9 cellular contexts compared by ENCODE assay signal in genomic region chr9:73219985-73220626, GRCh38.
A peak's percentile ranks its signal among the peaks of the same experiment; 100 is the strongest.
DNase-seq lines count a peak whose midpoint lies in the region; ATAC-seq and TF ChIP-seq lines count a peak whose summit lies in the region.
"Had no signal": no experiment of that assay in that cellular context is flagged by ENCODE, and none has a peak within 500 bp of the region (broad histone marks: within the 10 kb centered on the region; RNA-seq: fewer than 3 reads in every experiment).

No MANE protein-coding gene starts in this region.

- no peak overlapping the region for H3K4me3 ChIP-seq in AG09309 (ENCODE audit: control insufficient read depth, low read depth, low read length)

- no peak for TF ChIP-seq CTCF in AG09309 (IDR thresholded peaks at IDR 0.05; ENCODE audit: control insufficient read depth, insufficient read depth, low read depth, low read length, missing control alignments)

- ATAC-seq in GM19043 (IDR thresholded peaks at IDR 0.05; ENCODE audit: low read depth, unreplicated experiment) (peak; percentile 61), HG03139 (IDR thresholded peaks at IDR 0.05; ENCODE audit: unreplicated experiment) (peak; percentile 78)

- peaks cover 19% of the 10 kb centered on the region for H3K27me3 Mint-ChIP-seq in activated T-helper 2 cell treated with anti-CD3 and anti-CD28 coated beads, Interferon-gamma antibody, Interleukin-2, Interleukin-4, amounts not matched to agents 10 μg/mL and 5 μg/mL and 100 μg/mL, durations not matched to agents 14 hours and 24 hours and 36 hours (ENCODE audit: low read depth)
- H3K27me3 Mint-ChIP-seq: brain had no signal

- intact Hi-C loops in activated T-helper 2 cell treated with anti-CD3 and anti-CD28 coated beads, Interferon-gamma antibody, Interleukin-2, Interleukin-4, amounts not matched to agents 10 μg/mL and 5 μg/mL and 100 μg/mL, durations not matched to agents 14 hours and 24 hours and 36 hours (cut with micrococcal nuclease), result loop anchor here (1.0 to 10.0 kb wide), 4 partner anchors 11 to 1515 kb away; no protein-coding TSS in a partner anchor

- peaks cover 30% of the 10 kb centered on the region for H3K4me1 Mint-ChIP-seq in activated T-helper 2 cell treated with anti-CD3 and anti-CD28 coated beads, Interferon-gamma antibody, Interleukin-2, Interleukin-4, amounts not matched to agents 10 μg/mL and 5 μg/mL and 100 μg/mL, durations not matched to agents 14 hours and 24 hours and 36 hours (ENCODE audit: low read depth)

- no peaks in the 10 kb centered on the region for H3K36me3 Mint-ChIP-seq in activated T-helper 2 cell treated with anti-CD3 and anti-CD28 coated beads, Interferon-gamma antibody, Interleukin-2, Interleukin-4, amounts not matched to agents 10 μg/mL and 5 μg/mL and 100 μg/mL, durations not matched to agents 14 hours and 24 hours and 36 hours (ENCODE audit: low read depth)
- H3K36me3 Mint-ChIP-seq: brain had no signal

- H3K9me3 Mint-ChIP-seq in activated T-helper 2 cell treated with anti-CD3 and anti-CD28 coated beads, Interferon-gamma antibody, Interleukin-2, Interleukin-4, amounts not matched to agents 10 μg/mL and 5 μg/mL and 100 μg/mL, durations not matched to agents 14 hours and 24 hours and 36 hours, result peaks cover 6% of the 10 kb centered on the region

- H3K27ac Mint-ChIP-seq in activated T-helper 2 cell treated with anti-CD3 and anti-CD28 coated beads, Interferon-gamma antibody, Interleukin-2, Interleukin-4, amounts not matched to agents 10 μg/mL and 5 μg/mL and 100 μg/mL, durations not matched to agents 14 hours and 24 hours and 36 hours, result peak overlapping the region; percentile 84

- DNase-seq in AG09309 (ENCODE audit: low read depth) (peak; percentile 4), NCI-H128 (lab: John Stamatoyannopoulos, UW; ENCODE audit: unreplicated experiment) (no peak), islet precursor cell (no peak), NCI-H774 (lab: John Stamatoyannopoulos, UW) (no peak)
- DNase-seq in activated T-helper 2 cell treated with anti-CD3 and anti-CD28 coated beads, Interferon-gamma antibody, Interleukin-2, Interleukin-4, amounts not matched to agents 10 μg/mL and 5 μg/mL and 100 μg/mL, durations not matched to agents 14 hours and 24 hours and 36 hours (ENCODE audit: low spot score), result no peak
- peak; percentile 59 for DNase-seq in stimulated activated CD4-positive, alpha-beta T cell treated with anti-CD3 and anti-CD28 coated beads, Interleukin-1b, Interleukin-23, amount 100 ng/mL, for 48 hours

- H3K4me3 Mint-ChIP-seq in activated T-helper 2 cell treated with anti-CD3 and anti-CD28 coated beads, Interferon-gamma antibody, Interleukin-2, Interleukin-4, amounts not matched to agents 10 μg/mL and 5 μg/mL and 100 μg/mL, durations not matched to agents 14 hours and 24 hours and 36 hours (ENCODE audit: low read depth), result no peak overlapping the region
- H3K4me3 Mint-ChIP-seq: brain had no signal

Comparison
In these comparisons a context has a peak if more than half of its experiments do, and no peak if none do; other contexts are left out.
1. DNase-seq: peak in AG09309 (single experiment) and stimulated activated CD4-positive, alpha-beta T cell treated with anti-CD3 and anti-CD28 coated beads, Interleukin-1b, Interleukin-23, amount 100 ng/mL, for 48 hours (single experiment); none in activated T-helper 2 cell treated with anti-CD3 and anti-CD28 coated beads, Interferon-gamma antibody, Interleukin-2, Interleukin-4, amounts not matched to agents 10 μg/mL and 5 μg/mL and 100 μg/mL, durations not matched to agents 14 hours and 24 hours and 36 hours (single experiment), NCI-H128 (single experiment), islet precursor cell (single experiment) and NCI-H774 (single experiment).